ENCODE assay signal across 12 cellular contexts in the genomic region with DNA sequence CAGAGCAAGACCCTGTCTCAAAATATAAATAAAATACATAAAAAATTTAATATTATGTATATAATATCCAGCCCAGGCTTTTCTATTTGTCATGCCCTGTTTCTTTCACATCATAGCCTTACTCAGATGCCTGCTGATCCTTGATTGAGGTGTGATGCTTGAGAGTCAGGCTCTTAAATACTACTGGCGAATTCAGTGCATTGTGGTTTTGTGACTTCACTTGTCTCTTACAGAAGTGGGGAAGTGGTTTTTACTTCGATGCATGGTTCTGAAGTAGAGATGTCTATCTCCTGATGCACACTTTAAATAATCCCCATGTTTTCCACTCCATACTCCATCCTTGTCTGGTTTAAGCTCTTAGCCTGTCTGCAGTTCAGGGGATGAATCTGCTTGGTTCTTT. TPM values are rescaled to one million over a fixed set of nuclear protein-coding genes. Genes with fewer than 3 reads are reported as not detected.
DNase-seq lines count a peak whose midpoint lies in the region; ATAC-seq, FAIRE-seq and TF ChIP-seq lines count a peak whose summit lies in the region.
"Had no signal": no experiment of that assay in that cellular context is flagged by ENCODE, and none has a peak within 500 bp of the region (broad histone marks: within the 10 kb centered on the region; RNA-seq: fewer than 3 reads in every experiment).

No MANE protein-coding gene starts in this region.

- DNase-seq in activated CD4-positive, CD25-positive, alpha-beta regulatory T cell (lab: John Stamatoyannopoulos, UW), result no peak
- peak; percentile 96 for DNase-seq in Jurkat, Clone E6-1 (ENCODE audit: low read depth, low spot score)
- DNase-seq in activated CD4-positive, alpha-beta memory T cell treated with anti-CD3 and anti-CD28 coated beads for 36 hours, result peak; percentile 31
- DNase-seq in memory B cell (ENCODE audit: low spot score in 2 of 2) (no peak), kidney (no peak), 8988T (no peak)
- DNase-seq: endodermal cell; NCI-H1694; stimulated activated CD4-positive, alpha-beta T cell treated with anti-CD3 and anti-CD28 coated beads, Interleukin-2, amount 100 ng/mL, for 48 hours had no signal

- no peak overlapping the region for H3K4me3 Mint-ChIP-seq in activated CD4-positive, alpha-beta memory T cell treated with anti-CD3 and anti-CD28 coated beads for 36 hours
- no peak overlapping the region for H3K4me3 Mint-ChIP-seq in memory B cell
- H3K4me3 Mint-ChIP-seq: endodermal cell, neural progenitor cell had no signal

- peaks cover 25% of the 10 kb centered on the region for H3K36me3 Mint-ChIP-seq in activated CD4-positive, alpha-beta memory T cell treated with anti-CD3 and anti-CD28 coated beads for 36 hours
- H3K36me3 Mint-ChIP-seq in memory B cell, result peaks cover 12% of the 10 kb centered on the region

- peaks cover 3 to 7% of the 10 kb centered on the region in 2 donors for H3K36me3 ChIP-seq in kidney (ENCODE audit: control insufficient read depth in 1 of 2, insufficient read depth in 2 of 2, low read length in 2 of 2)
- H3K36me3 ChIP-seq: neural progenitor cell had no signal

- H3K9me3 ChIP-seq in kidney (ENCODE audit: control insufficient read depth in 1 of 2, low read length in 2 of 2), result no peaks in the 10 kb centered on the region

- intact Hi-C loops in activated CD4-positive, alpha-beta memory T cell treated with anti-CD3 and anti-CD28 coated beads for 36 hours (cut with micrococcal nuclease), result loop anchor here (2.0 kb wide), 2 partner anchors 20 to 54 kb away; no protein-coding TSS in a partner anchor
- intact Hi-C loops in kidney (cut with DNase I), result no loop called here

- H3K27ac Mint-ChIP-seq in activated CD4-positive, alpha-beta memory T cell treated with anti-CD3 and anti-CD28 coated beads for 36 hours, result no peak overlapping the region
- H3K27ac Mint-ChIP-seq in memory B cell, result peak overlapping the region; percentile 2
- H3K27ac Mint-ChIP-seq: endodermal cell, neural progenitor cell had no signal

- peak; percentile 94 to 95 for ATAC-seq in activated CD4-positive, CD25-positive, alpha-beta regulatory T cell treated with anti-CD3 and anti-CD28 coated beads, Interleukin-2, amount 50 U/mL, for 24 hours
- peak; percentile 59 for ATAC-seq in memory B cell (ENCODE audit: low read depth)
- ATAC-seq in GM21515 (IDR thresholded peaks at IDR 0.05; ENCODE audit: unreplicated experiment), result no peak

- CTCF ChIA-PET in activated CD4-positive, alpha-beta memory T cell treated with anti-CD3 and anti-CD28 coated beads for 36 hours (lab: Charles Lee), result no interaction called here

- TF ChIP-seq CTCF in kidney (IDR thresholded peaks at IDR 0.05; ENCODE audit: borderline replicate concordance, extremely low read depth, insufficient read depth), result no peak

- no peaks in the 10 kb centered on the region for H3K9me3 Mint-ChIP-seq in activated CD4-positive, alpha-beta memory T cell treated with anti-CD3 and anti-CD28 coated beads for 36 hours
- no peaks in the 10 kb centered on the region for H3K9me3 Mint-ChIP-seq in memory B cell
- H3K9me3 Mint-ChIP-seq: endodermal cell, neural progenitor cell had no signal

- POLR2A ChIA-PET in activated CD4-positive, alpha-beta memory T cell treated with anti-CD3 and anti-CD28 coated beads for 36 hours (lab: Charles Lee), result no interaction called here

- H3K9ac ChIP-seq in kidney (ENCODE audit: low read length in 2 of 2), result no peak overlapping the region
- H3K9ac ChIP-seq: neural progenitor cell had no signal

- H3K4me1 Mint-ChIP-seq in activated CD4-positive, alpha-beta memory T cell treated with anti-CD3 and anti-CD28 coated beads for 36 hours (ENCODE audit: low read depth), result peaks cover 58% of the 10 kb centered on the region
- peaks cover 26% of the 10 kb centered on the region for H3K4me1 Mint-ChIP-seq in memory B cell
- H3K4me1 Mint-ChIP-seq: endodermal cell had no signal

- peaks cover 4 to 8% of the 10 kb centered on the region in 2 donors for H3K4me1 ChIP-seq in kidney (ENCODE audit: control insufficient read depth in 1 of 2, insufficient read depth in 1 of 2, low read depth in 1 of 2, low read length in 2 of 2)
- H3K4me1 ChIP-seq: neural progenitor cell had no signal

- H3K27ac ChIP-seq in kidney (ENCODE audit: low read depth in 2 of 2, low read length in 2 of 2), result no peak overlapping the region
- H3K27ac ChIP-seq: neural progenitor cell had no signal

- FAIRE-seq in kidney (lab: Jason Lieb, UNC), result no peak

- no peak overlapping the region for H3K4me3 ChIP-seq in Jurkat, Clone E6-1 (ENCODE audit: low read length)
- no peak overlapping the region for H3K4me3 ChIP-seq in kidney (ENCODE audit: low read length in 2 of 2)
- H3K4me3 ChIP-seq: neural progenitor cell had no signal

- no peaks in the 10 kb centered on the region for H3K27me3 Mint-ChIP-seq in activated CD4-positive, alpha-beta memory T cell treated with anti-CD3 and anti-CD28 coated beads for 36 hours
- H3K27me3 Mint-ChIP-seq in memory B cell, result no peaks in the 10 kb centered on the region

RNA-seq across cellular contexts. Expression of a gene that starts 29.1 kb away (rescaled TPM):
- polyA plus RNA-seq in Jurkat, Clone E6-1 (2012; ENCODE audit: insufficient read depth, insufficient read length), result 71.0 TPM
- total RNA-seq in activated CD4-positive, alpha-beta memory T cell treated with anti-CD3 and anti-CD28 coated beads for 36 hours, result 100 to 1,000 TPM; 141 to 147 TPM
- total RNA-seq in kidney, result 71.1 TPM
- 16.2 TPM for polyA plus RNA-seq in kidney (ENCODE audit: insufficient read depth, low read depth, low replicate concordance)

Comparison
In these comparisons a context has a peak if more than half of its experiments do, and no peak if none do; other contexts are left out.
1. DNase-seq: peak in Jurkat, Clone E6-1 (single experiment) and activated CD4-positive, alpha-beta memory T cell treated with anti-CD3 and anti-CD28 coated beads for 36 hours (single experiment); none in activated CD4-positive, CD25-positive, alpha-beta regulatory T cell (0 of 4), memory B cell (0 of 2), kidney (single experiment) and 8988T (single experiment).